12 cellular contexts compared by ENCODE assay signal in genomic region chr17:76054112-76054476, GRCh38. TPM values are rescaled to one million over a fixed set of nuclear protein-coding genes. Genes with fewer than 3 reads are reported as not detected.
DNase-seq lines count a peak whose midpoint lies in the region; ATAC-seq, FAIRE-seq and TF ChIP-seq lines count a peak whose summit lies in the region.
"Had no signal": no experiment of that assay in that cellular context is flagged by ENCODE, and none has a peak within 500 bp of the region (broad histone marks: within the 10 kb centered on the region; RNA-seq: fewer than 3 reads in every experiment).

No MANE protein-coding gene starts in this region.

- intact Hi-C loops in K562 (cut with micrococcal nuclease), result no loop called here

- H3K79me2 ChIP-seq in K562 (ENCODE audit: control insufficient read depth, insufficient read depth, low read length), result peaks cover 11% of the 10 kb centered on the region; the same call in 2 of the 3 replicates

- H3K27ac Mint-ChIP-seq in activated naive CD8-positive, alpha-beta T cell, result peak overlapping the region; percentile 61
- H3K27ac Mint-ChIP-seq in activated naive CD8-positive, alpha-beta T cell treated with anti-CD3 and anti-CD28 coated beads for 36 hours, result no peak overlapping the region

- no peak overlapping the region for H3K4me2 ChIP-seq in K562 (ENCODE audit: insufficient read depth, low read length)

- H3K9me3 ChIP-seq in K562 (replicated peaks; ENCODE audit: control insufficient read depth, insufficient read depth, low read depth, low read length), result no peaks in the 10 kb centered on the region
- H3K9me3 ChIP-seq: SJCRH30 had no signal

- ATAC-seq in K562, result peak; percentile 27; the same call in 1 of the 3 replicates
- ATAC-seq in HG02885 (IDR thresholded peaks at IDR 0.05; ENCODE audit: poor library complexity, unreplicated experiment), result no peak

- no peak overlapping the region for H2AFZ ChIP-seq in K562 (ENCODE audit: low read depth, low read length)

- no peaks in the 10 kb centered on the region for H3K27me3 ChIP-seq in K562 (ENCODE audit: control insufficient read depth in 2 of 2, insufficient read depth in 2 of 2, low read length in 2 of 2)
- H3K27me3 ChIP-seq: SJCRH30 had no signal

- DNase-seq in activated naive CD8-positive, alpha-beta T cell treated with anti-CD3 and anti-CD28 coated beads for 36 hours, result no peak
- no peak for DNase-seq in K562 (ENCODE audit: extremely low read depth in 1 of 4, low spot score in 3 of 4)
- peak; percentile 75 for DNase-seq in kidney tubule cell (ENCODE audit: low spot score)
- no peak for DNase-seq in stimulated activated CD4-positive, alpha-beta T cell treated with anti-CD3 and anti-CD28 coated beads, Interleukin-15, amount 100 ng/mL, for 24 hours
- no peak for DNase-seq in NCI-H2107 (lab: John Stamatoyannopoulos, UW)
- DNase-seq: amygdala, NCI-H446 treated with DMSO at 0.1 percent for 48 hours, SJCRH30 had no signal

- no peaks in the 10 kb centered on the region for H3K27me3 Mint-ChIP-seq in activated naive CD8-positive, alpha-beta T cell
- no peaks in the 10 kb centered on the region for H3K27me3 Mint-ChIP-seq in activated naive CD8-positive, alpha-beta T cell treated with anti-CD3 and anti-CD28 coated beads for 36 hours

- no peak for TF ChIP-seq RAD21 in K562 (CRISPR knock-in tag; conservative IDR thresholded peaks at IDR 0.05 in 1 of 2, IDR thresholded peaks at IDR 0.05 in 1 of 2)

- no TSS peak for BruUV-seq in K562 (replicated peaks; lab: Mats Ljungman, UMichigan)

- H3K9ac ChIP-seq in K562 (ENCODE audit: insufficient read depth in 1 of 2, low read depth in 2 of 2, low read length in 2 of 2), result no peak overlapping the region

- no peaks in the 10 kb centered on the region for H3K9me3 Mint-ChIP-seq in activated naive CD8-positive, alpha-beta T cell (ENCODE audit: low read depth)
- H3K9me3 Mint-ChIP-seq in activated naive CD8-positive, alpha-beta T cell treated with anti-CD3 and anti-CD28 coated beads for 36 hours, result no peaks in the 10 kb centered on the region

- H4K20me1 ChIP-seq in K562 (replicated peaks; ENCODE audit: control insufficient read depth, insufficient read depth, low read length), result no peaks in the 10 kb centered on the region

- no peak for FAIRE-seq in K562 (lab: Jason Lieb, UNC)

- peaks cover 9% of the 10 kb centered on the region for H3K36me3 Mint-ChIP-seq in activated naive CD8-positive, alpha-beta T cell
- H3K36me3 Mint-ChIP-seq in activated naive CD8-positive, alpha-beta T cell treated with anti-CD3 and anti-CD28 coated beads for 36 hours, result peaks cover 19% of the 10 kb centered on the region

- H3K27ac ChIP-seq in K562 (ENCODE audit: extremely low read depth, low read depth, low read length), result peak overlapping the region; percentile 71
- H3K27ac ChIP-seq in urinary bladder (ENCODE audit: low read depth), result peak overlapping the region; percentile 88
- H3K27ac ChIP-seq: SJCRH30 had no signal

- no peak overlapping the region for H3K4me3 Mint-ChIP-seq in activated naive CD8-positive, alpha-beta T cell
- H3K4me3 Mint-ChIP-seq in activated naive CD8-positive, alpha-beta T cell treated with anti-CD3 and anti-CD28 coated beads for 36 hours, result no peak overlapping the region

- no peaks in the 10 kb centered on the region for H3K9me1 ChIP-seq in K562 (ENCODE audit: control insufficient read depth, insufficient read depth, low read length)

- POLR2A ChIA-PET in K562 (lab: Yijun Ruan, JAX), result interaction anchor here (0.5 to 2.3 kb wide), 8 partner anchors 9 to 233 kb away, joined by 3 to 12 read pairs (median 3); partner anchors contain the start of gene SRP68

- WGBS in K562 (ENCODE audit: insufficient coverage, low coverage, missing lambda C conversion rate), result 76% methylated on average over 4 of the region's 4 CpGs
- WGBS in urinary bladder, result 88% methylated on average over 4 of the region's 4 CpGs

- no peak for TF ChIP-seq CTCF in K562 (IDR thresholded peaks at IDR 0.05 in 2 of 3, conservative IDR thresholded peaks at IDR 0.05 in 1 of 3; ENCODE audit: insufficient read depth in 2 of 3, low read depth in 1 of 3, low read length in 3 of 3)

- in situ Hi-C loops in K562 (cut with MboI), result no loop called here

- H3K36me3 ChIP-seq in K562 (ENCODE audit: control insufficient read depth, insufficient read depth, low read length), result peaks cover 83% of the 10 kb centered on the region
- peaks cover 7% of the 10 kb centered on the region for H3K36me3 ChIP-seq in urinary bladder (ENCODE audit: insufficient read depth)

- H3K4me3 ChIP-seq in K562, result no peak overlapping the region
- H3K4me3 ChIP-seq in urinary bladder (ENCODE audit: low read depth, low read length), result no peak overlapping the region
- H3K4me3 ChIP-seq: lung, SJCRH30 had no signal

- TF ChIP-seq EP300 in K562 (IDR thresholded peaks at IDR 0.05; ENCODE audit: low read length), result no peak

- peaks cover 23% of the 10 kb centered on the region for H3K4me1 Mint-ChIP-seq in activated naive CD8-positive, alpha-beta T cell (ENCODE audit: low read depth)
- H3K4me1 Mint-ChIP-seq in activated naive CD8-positive, alpha-beta T cell treated with anti-CD3 and anti-CD28 coated beads for 36 hours, result peaks cover 14% of the 10 kb centered on the region

- CTCF ChIA-PET in K562 (lab: Yijun Ruan, JAX; ENCODE audit: low intra/inter-chr PET ratio), result no interaction called here

- H3K4me1 ChIP-seq in K562 (replicated peaks in 1 of 2; ENCODE audit: control insufficient read depth in 2 of 2, insufficient read depth in 2 of 2, low read length in 2 of 2), result peaks cover 5 to 9% of the 10 kb centered on the region in 2 experiments; a peak in 3 of 5 replicates
- H3K4me1 ChIP-seq in urinary bladder (ENCODE audit: insufficient read depth), result no peaks in the 10 kb centered on the region

- no peak for TF ChIP-seq POLR2A in K562 (conservative IDR thresholded peaks at IDR 0.05)

RNA-seq across cellular contexts. Expression of gene SRP68, which starts 18.2 kb away (rescaled TPM):
- total RNA-seq in activated naive CD8-positive, alpha-beta T cell treated with anti-CD3 and anti-CD28 coated beads for 36 hours, result 100 to 1,000 TPM; 140 to 141 TPM
- total RNA-seq in K562 (2011; cell fraction: chromatin; rRNA removed; ENCODE audit: low replicate concordance), result 133 and 147 TPM in 2 replicates
- total RNA-seq in K562 (2011; cell fraction: nucleolus; rRNA removed), result 62.8 and 73.2 TPM in 2 replicates
- total RNA-seq in K562 (2011; cell fraction: nucleoplasm; rRNA removed), result 99.2 and 124 TPM in 2 replicates
- total RNA-seq in K562 (2014; rRNA removed) (29.8 and 35.3 TPM in 2 replicates), K562 (2014; rRNA removed; fragmentation: Illumina TruSeq; extraction: Trizol) (32.4 and 33.8 TPM in 2 replicates), K562 (2015; rRNA removed; fragmentation: Illumina TruSeq; extraction: Trizol) (33.6 and 36.2 TPM in 2 replicates), K562 (2021) (73.5 and 77.4 TPM in 2 replicates), urinary bladder (34.7 TPM)
- polyA plus RNA-seq in K562 (2011; rRNA removed) (79.6 and 93.4 TPM in 2 replicates), K562 (2014; fragmentation: Illumina TruSeq; extraction: Trizol) (85.7 and 92.6 TPM in 2 replicates), K562 (2014; fragmentation: Nextera tagmentation; extraction: Ambion mirVana) (10 to 100 TPM; 29.4 to 31.4 TPM), K562 (2014; rRNA removed) (62.8 and 63.5 TPM in 2 replicates), urinary bladder (54.8 TPM)
- polyA plus RNA-seq in K562 (2011; cell fraction: cytosol; rRNA removed), result 55.4 and 75.0 TPM in 2 replicates
- 49.7 and 56.7 TPM in 2 replicates for polyA plus RNA-seq in K562 (2011; cell fraction: nucleus; rRNA removed)
- 73.7 and 81.8 TPM in 2 replicates for polyA plus RNA-seq in K562 (2012)
- polyA minus RNA-seq in K562 (2011; rRNA and poly(A)+ RNA removed), result 82.1 and 85.9 TPM in 2 replicates
- polyA minus RNA-seq in K562 (2011; cell fraction: cytosol; rRNA and poly(A)+ RNA removed), result 40.9 and 46.4 TPM in 2 replicates
- 22.2 and 39.0 TPM in 2 replicates for polyA minus RNA-seq in K562 (2011; cell fraction: nucleus; rRNA and poly(A)+ RNA removed)

RNA-seq across cellular contexts. Expression of gene GALR2, which starts 20.5 kb away (rescaled TPM):
- 1 to 10 TPM; 2.5 to 2.7 TPM for total RNA-seq in activated naive CD8-positive, alpha-beta T cell treated with anti-CD3 and anti-CD28 coated beads for 36 hours
- total RNA-seq in K562 (2011; cell fraction: chromatin; rRNA removed; ENCODE audit: low replicate concordance), result not detected in 2 replicates
- total RNA-seq in K562 (2011; cell fraction: nucleolus; rRNA removed), result 0.17 TPM in 1 of 2 replicates, not detected in the other
- total RNA-seq in K562 (2011; cell fraction: nucleoplasm; rRNA removed), result not detected in 2 replicates
- total RNA-seq in K562 (2014; rRNA removed) (not detected in 2 replicates), K562 (2014; rRNA removed; fragmentation: Illumina TruSeq; extraction: Trizol) (not detected in 2 replicates), K562 (2015; rRNA removed; fragmentation: Illumina TruSeq; extraction: Trizol) (not detected in 2 replicates), K562 (2021) (not detected in 2 replicates), urinary bladder (not detected)
- polyA plus RNA-seq in K562 (2011; rRNA removed) (not detected in 2 replicates), K562 (2014; fragmentation: Illumina TruSeq; extraction: Trizol) (not detected in 2 replicates), K562 (2014; fragmentation: Nextera tagmentation; extraction: Ambion mirVana) (not detected), K562 (2014; rRNA removed) (0.34 TPM in 1 of 2 replicates, not detected in the other), urinary bladder (0.09 TPM)
- 0.18 TPM in 1 of 2 replicates, not detected in the other for polyA plus RNA-seq in K562 (2011; cell fraction: cytosol; rRNA removed)
- polyA plus RNA-seq in K562 (2011; cell fraction: nucleus; rRNA removed), result not detected in 2 replicates
- polyA plus RNA-seq in K562 (2012), result not detected in 2 replicates
- not detected in 2 replicates for polyA minus RNA-seq in K562 (2011; rRNA and poly(A)+ RNA removed)
- polyA minus RNA-seq in K562 (2011; cell fraction: cytosol; rRNA and poly(A)+ RNA removed), result not detected in 2 replicates
- not detected in 2 replicates for polyA minus RNA-seq in K562 (2011; cell fraction: nucleus; rRNA and poly(A)+ RNA removed)

RNA-seq across cellular contexts. Expression of gene ZACN, which starts 24.9 kb away (rescaled TPM):
- total RNA-seq in activated naive CD8-positive, alpha-beta T cell treated with anti-CD3 and anti-CD28 coated beads for 36 hours, result 1 to 10 TPM; 3.7 TPM
- 0.32 TPM in 1 of 2 replicates, not detected in the other for total RNA-seq in K562 (2011; cell fraction: chromatin; rRNA removed; ENCODE audit: low replicate concordance)
- 0.13 TPM in 1 of 2 replicates, not detected in the other for total RNA-seq in K562 (2011; cell fraction: nucleolus; rRNA removed)
- not detected in 2 replicates for total RNA-seq in K562 (2011; cell fraction: nucleoplasm; rRNA removed)
- total RNA-seq in K562 (2014; rRNA removed) (not detected in 2 replicates), K562 (2014; rRNA removed; fragmentation: Illumina TruSeq; extraction: Trizol) (not detected in 2 replicates), K562 (2015; rRNA removed; fragmentation: Illumina TruSeq; extraction: Trizol) (not detected in 2 replicates), K562 (2021) (0.07 TPM in 1 of 2 replicates, not detected in the other), urinary bladder (not detected)
- polyA plus RNA-seq in K562 (2011; rRNA removed) (not detected in 2 replicates), K562 (2014; fragmentation: Illumina TruSeq; extraction: Trizol) (not detected in 2 replicates), K562 (2014; fragmentation: Nextera tagmentation; extraction: Ambion mirVana) (not detected), K562 (2014; rRNA removed) (not detected in 2 replicates), urinary bladder (2.2 TPM)
- polyA plus RNA-seq in K562 (2011; cell fraction: cytosol; rRNA removed), result not detected in 2 replicates
- polyA plus RNA-seq in K562 (2011; cell fraction: nucleus; rRNA removed), result 0.07 and 0.20 TPM in 2 replicates
- 3.9 and 6.5 TPM in 2 replicates for polyA plus RNA-seq in K562 (2012)
- polyA minus RNA-seq in K562 (2011; rRNA and poly(A)+ RNA removed), result not detected in 2 replicates
- not detected in 2 replicates for polyA minus RNA-seq in K562 (2011; cell fraction: cytosol; rRNA and poly(A)+ RNA removed)
- polyA minus RNA-seq in K562 (2011; cell fraction: nucleus; rRNA and poly(A)+ RNA removed), result not detected in 2 replicates

RNA-seq across cellular contexts. Expression of gene EVPL, which starts 27.0 kb away (rescaled TPM):
- total RNA-seq in activated naive CD8-positive, alpha-beta T cell treated with anti-CD3 and anti-CD28 coated beads for 36 hours, result 1 to 10 TPM; 2.0 to 2.5 TPM
- total RNA-seq in K562 (2011; cell fraction: chromatin; rRNA removed; ENCODE audit: low replicate concordance), result 0.07 TPM in 1 of 2 replicates, not detected in the other
- under 0.01 and 0.13 TPM in 2 replicates for total RNA-seq in K562 (2011; cell fraction: nucleolus; rRNA removed)
- total RNA-seq in K562 (2011; cell fraction: nucleoplasm; rRNA removed), result not detected in 2 replicates
- total RNA-seq in K562 (2014; rRNA removed), result 0.04 and 0.18 TPM in 2 replicates
- not detected in 2 replicates for total RNA-seq in K562 (2014; rRNA removed; fragmentation: Illumina TruSeq; extraction: Trizol)
- total RNA-seq in K562 (2015; rRNA removed; fragmentation: Illumina TruSeq; extraction: Trizol), result 0.18 TPM in 1 of 2 replicates, not detected in the other
- 0.11 and 0.13 TPM in 2 replicates for total RNA-seq in K562 (2021)
- polyA plus RNA-seq in K562 (2011; rRNA removed), result not detected in 2 replicates
- polyA plus RNA-seq in K562 (2011; cell fraction: cytosol; rRNA removed), result 0.01 TPM in 1 of 2 replicates, not detected in the other
- 0.04 and 0.10 TPM in 2 replicates for polyA plus RNA-seq in K562 (2011; cell fraction: nucleus; rRNA removed)
- 0.03 and 0.10 TPM in 2 replicates for polyA plus RNA-seq in K562 (2012)
- polyA plus RNA-seq in K562 (2014; fragmentation: Illumina TruSeq; extraction: Trizol), result not detected in 2 replicates
- not detected for polyA plus RNA-seq in K562 (2014; fragmentation: Nextera tagmentation; extraction: Ambion mirVana)
- polyA plus RNA-seq in K562 (2014; rRNA removed), result 0.08 TPM in 1 of 2 replicates, not detected in the other
- polyA minus RNA-seq in K562 (2011; rRNA and poly(A)+ RNA removed), result not detected in 2 replicates
- polyA minus RNA-seq in K562 (2011; cell fraction: cytosol; rRNA and poly(A)+ RNA removed), result not detected in 2 replicates
- not detected in 2 replicates for polyA minus RNA-seq in K562 (2011; cell fraction: nucleus; rRNA and poly(A)+ RNA removed)
- 12.5 TPM for total RNA-seq in urinary bladder
- 9.0 TPM for polyA plus RNA-seq in urinary bladder

RNA-seq across cellular contexts. Expression of gene EXOC7, which starts 49.5 kb away (rescaled TPM):
- 10 to 100 TPM; 81.2 to 88.1 TPM for total RNA-seq in activated naive CD8-positive, alpha-beta T cell treated with anti-CD3 and anti-CD28 coated beads for 36 hours
- total RNA-seq in K562 (2011; cell fraction: chromatin; rRNA removed; ENCODE audit: low replicate concordance), result 106 and 307 TPM in 2 replicates
- 138 and 157 TPM in 2 replicates for total RNA-seq in K562 (2011; cell fraction: nucleolus; rRNA removed)
- total RNA-seq in K562 (2011; cell fraction: nucleoplasm; rRNA removed), result 108 and 119 TPM in 2 replicates
- total RNA-seq in K562 (2014; rRNA removed) (35.0 and 35.5 TPM in 2 replicates), K562 (2014; rRNA removed; fragmentation: Illumina TruSeq; extraction: Trizol) (29.0 and 30.3 TPM in 2 replicates), K562 (2015; rRNA removed; fragmentation: Illumina TruSeq; extraction: Trizol) (36.3 and 42.4 TPM in 2 replicates), K562 (2021) (53.1 and 57.0 TPM in 2 replicates), urinary bladder (75.3 TPM)
- polyA plus RNA-seq in K562 (2011; rRNA removed) (36.5 and 37.1 TPM in 2 replicates), K562 (2014; fragmentation: Illumina TruSeq; extraction: Trizol) (27.8 and 31.2 TPM in 2 replicates), K562 (2014; fragmentation: Nextera tagmentation; extraction: Ambion mirVana) (10 to 100 TPM; 18.6 to 20.2 TPM), K562 (2014; rRNA removed) (30.5 and 36.2 TPM in 2 replicates), urinary bladder (74.8 TPM)
- 30.9 and 53.6 TPM in 2 replicates for polyA plus RNA-seq in K562 (2011; cell fraction: cytosol; rRNA removed)
- 85.3 and 123 TPM in 2 replicates for polyA plus RNA-seq in K562 (2011; cell fraction: nucleus; rRNA removed)
- 44.4 and 49.7 TPM in 2 replicates for polyA plus RNA-seq in K562 (2012)
- 31.0 and 40.9 TPM in 2 replicates for polyA minus RNA-seq in K562 (2011; rRNA and poly(A)+ RNA removed)
- polyA minus RNA-seq in K562 (2011; cell fraction: cytosol; rRNA and poly(A)+ RNA removed), result 32.9 and 34.2 TPM in 2 replicates
- 58.6 and 66.9 TPM in 2 replicates for polyA minus RNA-seq in K562 (2011; cell fraction: nucleus; rRNA and poly(A)+ RNA removed)
